ENCODE assay signal across 12 cellular contexts in genomic region chr2:113181491-113182051, GRCh38. TPM values are rescaled to one million over a fixed set of nuclear protein-coding genes. Genes with fewer than 3 reads are reported as not detected.
DNase-seq lines count a peak whose midpoint lies in the region; ATAC-seq, FAIRE-seq and TF ChIP-seq lines count a peak whose summit lies in the region.
"Had no signal": no experiment of that assay in that cellular context is flagged by ENCODE, and none has a peak within 500 bp of the region (broad histone marks: within the 10 kb centered on the region; RNA-seq: fewer than 3 reads in every experiment).

No MANE protein-coding gene starts in this region.

- no peaks in the 10 kb centered on the region for H3K27me3 ChIP-seq in BLaER1
- no peaks in the 10 kb centered on the region for H3K27me3 ChIP-seq in prostate gland (replicated peaks; ENCODE audit: insufficient read depth)
- H3K27me3 ChIP-seq: sigmoid colon had no signal

- H3K4me3 Mint-ChIP-seq in activated naive CD8-positive, alpha-beta T cell treated with anti-CD3 and anti-CD28 coated beads for 36 hours: peak overlapping the region; percentile 60

- H3K36me3 ChIP-seq in BLaER1 (peaks cover 47% of the 10 kb centered on the region), mucosa of descending colon (ENCODE audit: low read depth) (no peaks in the 10 kb centered on the region), prostate gland (no peaks in the 10 kb centered on the region)
- H3K36me3 ChIP-seq: sigmoid colon had no signal

- no peaks in the 10 kb centered on the region for H3K9me3 Mint-ChIP-seq in activated naive CD8-positive, alpha-beta T cell treated with anti-CD3 and anti-CD28 coated beads for 36 hours

- peak overlapping the region; percentile 78 for H3K27ac Mint-ChIP-seq in activated naive CD8-positive, alpha-beta T cell treated with anti-CD3 and anti-CD28 coated beads for 36 hours

- WGBS in prostate gland: 59% methylated on average over 4 of the region's 4 CpGs

- intact Hi-C loops in mucosa of descending colon (cut with DNase I, micrococcal nuclease) (no loop called here), prostate gland (cut with DNase I) (no loop called here)

- H3K4me1 Mint-ChIP-seq in activated naive CD8-positive, alpha-beta T cell treated with anti-CD3 and anti-CD28 coated beads for 36 hours: peaks cover 83% of the 10 kb centered on the region

- H3K9me3 ChIP-seq in BLaER1 (no peaks in the 10 kb centered on the region), mucosa of descending colon (no peaks in the 10 kb centered on the region), prostate gland (no peaks in the 10 kb centered on the region)
- H3K9me3 ChIP-seq: sigmoid colon had no signal

- no peak for TF ChIP-seq POLR2A in prostate gland (IDR thresholded peaks at IDR 0.05)

- no peak for TF ChIP-seq CTCF in mucosa of descending colon (IDR thresholded peaks at IDR 0.05)
- no peak for TF ChIP-seq CTCF in prostate gland (IDR thresholded peaks at IDR 0.05)

- peak overlapping the region; percentile 94 for H3K4me2 ChIP-seq in BLaER1

- H3K9ac ChIP-seq in BLaER1: peak overlapping the region; percentile 56

- peak; percentile 35 for FAIRE-seq in GM19239 (lab: Jason Lieb, UNC)
- FAIRE-seq: bronchial epithelial cell had no signal

- DNase-seq in GM19239 (ENCODE audit: insufficient read length, low spot score) (no peak), mucosa of descending colon (peak in 1 of 3 donors; percentile 34), AG20443 (ENCODE audit: low spot score) (no peak), cerebellum (ENCODE audit: low spot score) (no peak), prostate gland (ENCODE audit: low spot score) (no peak)
- DNase-seq in activated naive CD8-positive, alpha-beta T cell treated with anti-CD3 and anti-CD28 coated beads for 36 hours: no peak
- DNase-seq: NCI-H1417 treated with DMSO at 0.1 percent for 48 hours, sigmoid colon had no signal

- H4K20me1 ChIP-seq in BLaER1: peaks cover 95% of the 10 kb centered on the region

- H3K27ac ChIP-seq in BLaER1: peak overlapping the region; percentile 71
- H3K27ac ChIP-seq in prostate gland: peak overlapping the region in 1 of 2 donors; percentile 14
- H3K27ac ChIP-seq: sigmoid colon had no signal

- peaks cover 59% of the 10 kb centered on the region for H3K36me3 Mint-ChIP-seq in activated naive CD8-positive, alpha-beta T cell treated with anti-CD3 and anti-CD28 coated beads for 36 hours

- H3K27me3 Mint-ChIP-seq in activated naive CD8-positive, alpha-beta T cell treated with anti-CD3 and anti-CD28 coated beads for 36 hours: no peaks in the 10 kb centered on the region

- H3K4me3 ChIP-seq in BLaER1 (peak overlapping the region; percentile 26; the same call in 1 of the 2 replicates), mucosa of descending colon (no peak overlapping the region), prostate gland (no peak overlapping the region)
- H3K4me3 ChIP-seq: lung, sigmoid colon had no signal

- H3K4me1 ChIP-seq in BLaER1 (peaks cover 56% of the 10 kb centered on the region), mucosa of descending colon (ENCODE audit: low read depth) (peaks cover 17% of the 10 kb centered on the region), prostate gland (replicated peaks) (no peaks in the 10 kb centered on the region)
- H3K4me1 ChIP-seq: sigmoid colon had no signal

- ATAC-seq in mucosa of descending colon: peak; percentile 23
- ATAC-seq in GM21526 (IDR thresholded peaks at IDR 0.05; ENCODE audit: low FRiP score, unreplicated experiment): no peak

RNA-seq across cellular contexts. Expression of gene PSD4, which starts 7.8 kb away (rescaled TPM):
- total RNA-seq in activated naive CD8-positive, alpha-beta T cell treated with anti-CD3 and anti-CD28 coated beads for 36 hours: 100 to 1,000 TPM; 194 to 198 TPM
- total RNA-seq in mucosa of descending colon (10 to 100 TPM; 40.8 to 91.3 (median 64.4) TPM), cerebellum (4.0 TPM), prostate gland (100 to 1,000 TPM; 139 to 221 TPM)

RNA-seq across cellular contexts. Expression of gene IL1RN, which starts 54.2 kb away (rescaled TPM):
- under 1 TPM; 0.19 to 0.30 TPM for total RNA-seq in activated naive CD8-positive, alpha-beta T cell treated with anti-CD3 and anti-CD28 coated beads for 36 hours
- 10 to 100 TPM in 1 of 3 donors, under 1 TPM in 2; 0.17 to 11.9 (median 0.76) TPM for total RNA-seq in mucosa of descending colon
- not detected for total RNA-seq in cerebellum
- total RNA-seq in prostate gland: 1 to 10 TPM; 3.7 to 4.4 TPM
